In the genomic region with DNA sequence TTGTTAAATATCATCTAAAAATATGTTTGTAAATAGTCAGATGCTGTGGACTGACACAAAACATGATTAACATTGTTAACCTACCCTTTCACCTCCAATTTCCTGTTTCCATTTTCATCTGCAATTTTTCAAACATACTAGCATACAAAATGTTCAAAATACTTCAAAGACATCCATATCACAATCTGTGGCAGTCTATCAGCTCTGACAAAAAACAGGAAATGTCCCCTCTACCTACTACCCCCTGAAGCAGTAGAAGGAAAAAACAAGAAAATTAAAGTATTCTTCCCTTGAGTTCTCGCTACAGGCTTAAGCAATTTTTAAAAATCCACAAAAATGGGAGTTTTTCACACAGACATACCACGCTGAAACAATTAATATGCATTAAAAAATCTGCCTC, we compare ENCODE assay signal across 17 cellular contexts.
"Had no signal": no experiment of that assay in that cellular context is flagged by ENCODE, and none has a peak within 500 bp of the region (broad histone marks: within the 10 kb centered on the region; RNA-seq: fewer than 3 reads in every experiment).

No MANE protein-coding gene starts in this region.

- H3K4me3 ChIP-seq: body of pancreas, left ventricle myocardium inferior had no signal

- H3K4me1 ChIP-seq: body of pancreas, foreskin keratinocyte, left ventricle myocardium inferior had no signal

- H3K27ac ChIP-seq: body of pancreas, foreskin keratinocyte, left ventricle myocardium inferior, VCaP had no signal

- H3K9me3 ChIP-seq: body of pancreas, left ventricle myocardium inferior had no signal

- ATAC-seq: body of pancreas, foreskin keratinocyte had no signal

- DNase-seq: activated CD4-positive, alpha-beta T cell treated with anti-CD3 and anti-CD28 coated beads for 1 hour; activated CD8-positive, alpha-beta memory T cell treated with anti-CD3 and anti-CD28 coated beads for 24 hours; amygdala; body of pancreas; central memory CD4-positive, alpha-beta T cell; cortex of kidney; effector CD4-positive, alpha-beta T cell; foreskin keratinocyte; glutamatergic neuron; hypothalamus; left ventricle myocardium inferior; mesenchymal stem cell; stimulated activated CD4-positive, alpha-beta T cell treated with anti-CD3 and anti-CD28 coated beads, Interleukin-12 subunit alpha, Interleukin-12 subunit beta, amount 100 ng/mL, for 4 hours; stimulated activated CD4-positive, alpha-beta T cell treated with anti-CD3 and anti-CD28 coated beads, Interleukin-2, amount 100 ng/mL, for 24 hours; SW 1271; T1000 had no signal

- H3K27me3 ChIP-seq: body of pancreas, foreskin keratinocyte had no signal
